22 cellular contexts compared by ENCODE assay signal in the genomic region with DNA sequence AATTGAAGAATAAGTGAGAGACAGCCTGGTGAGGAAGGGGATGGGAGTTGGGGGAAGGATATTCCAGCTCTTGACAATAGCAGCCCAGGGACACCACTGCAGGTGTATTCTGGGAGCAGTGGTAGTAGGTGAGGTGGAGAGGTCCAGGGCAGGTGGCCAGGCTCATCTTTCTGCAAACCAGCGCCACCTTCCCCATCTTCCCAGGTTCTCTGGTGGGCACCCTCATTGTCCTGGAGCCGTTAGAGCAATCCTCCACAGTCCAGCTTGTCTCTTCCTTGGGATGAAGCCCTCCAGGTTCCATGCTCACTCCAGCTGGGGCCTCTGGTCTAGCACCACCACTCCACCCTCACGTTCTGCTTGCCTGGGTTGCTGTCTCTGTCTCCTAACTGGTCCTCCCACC.
"Had no signal": no experiment of that assay in that cellular context is flagged by ENCODE, and none has a peak within 500 bp of the region (broad histone marks: within the 10 kb centered on the region; RNA-seq: fewer than 3 reads in every experiment).

No MANE protein-coding gene starts in this region.

- DNase-seq: IMR-90, Karpas-422, KG1, MG63, NCI-H1092, NCI-H1105 treated with DMSO at 0.1 percent for 48 hours, NCI-H1417 treated with DMSO at 0.1 percent for 48 hours, NCI-H146, NCI-H1694 treated with DMSO at 0.1 percent for 48 hours, NCI-H1930, NCI-H2081, NCI-H2107, NCI-H2227 treated with DMSO at 0.1 percent for 48 hours, NCI-H524, NCI-H526 treated with DMSO at 0.1 percent for 48 hours, NCI-H748 treated with DMSO at 0.1 percent for 48 hours, PC-3, SHP77 treated with DMSO at 0.1 percent for 48 hours, SJCRH30 had no signal

- ATAC-seq: HepG2, Panc1, PC-3, SK-N-SH treated with all-trans-retinoic acid at 6 μM for 48 hours had no signal
